Comparison of ENCODE assay signal across 9 cellular contexts in genomic region chr14:63454863-63455622, GRCh38.
DNase-seq lines count a peak whose midpoint lies in the region; ATAC-seq and TF ChIP-seq lines count a peak whose summit lies in the region.
"Had no signal": no experiment of that assay in that cellular context is flagged by ENCODE, and none has a peak within 500 bp of the region (broad histone marks: within the 10 kb centered on the region; RNA-seq: fewer than 3 reads in every experiment).

No MANE protein-coding gene starts in this region.

- H3K9me3 Mint-ChIP-seq in effector memory CD8-positive, alpha-beta T cell = no peaks in the 10 kb centered on the region

- no peak overlapping the region for H3K27ac ChIP-seq in tibial artery
- H3K27ac ChIP-seq: neutrophil had no signal

- peaks cover 6% of the 10 kb centered on the region for H3K36me3 Mint-ChIP-seq in effector memory CD8-positive, alpha-beta T cell (ENCODE audit: insufficient read depth)

- no peak overlapping the region for H3K4me3 ChIP-seq in tibial artery

- no peaks in the 10 kb centered on the region for H3K36me3 ChIP-seq in tibial artery

- H3K4me3 Mint-ChIP-seq in effector memory CD8-positive, alpha-beta T cell = no peak overlapping the region

- peaks cover 0 to 25% (median 14%) of the 10 kb centered on the region in 4 donors for H3K4me1 ChIP-seq in tibial artery

- TF ChIP-seq CTCF in tibial artery (IDR thresholded peaks at IDR 0.05) = no peak

- peak; percentile 42 for DNase-seq in ACHN
- DNase-seq in NCI-H1092 (lab: John Stamatoyannopoulos, UW) = peak; percentile 70
- DNase-seq in effector memory CD8-positive, alpha-beta T cell = no peak
- DNase-seq in tibial artery = no peak
- no peak for DNase-seq in activated CD4-positive, alpha-beta T cell treated with anti-CD3 and anti-CD28 coated beads, Interleukin-2, amount 50 U/mL, for 4 hours

- peaks cover 28 to 46% of the 10 kb centered on the region in 2 donors for H3K4me1 Mint-ChIP-seq in effector memory CD8-positive, alpha-beta T cell (ENCODE audit: low read depth in 2 of 2)

- intact Hi-C loops in tibial artery (cut with DNase I; ENCODE audit: low total_unique reads) = no loop called here

- peak overlapping the region; percentile 11 to 47 for H3K27ac Mint-ChIP-seq in effector memory CD8-positive, alpha-beta T cell

- no peaks in the 10 kb centered on the region for H3K27me3 ChIP-seq in tibial artery
- H3K27me3 ChIP-seq: neutrophil had no signal

- ATAC-seq in GM19324 (IDR thresholded peaks at IDR 0.05; ENCODE audit: low FRiP score, unreplicated experiment) = peak; percentile 67
- ATAC-seq in effector memory CD8-positive, alpha-beta T cell (replicated peaks) = peak; percentile 24
- no peak for ATAC-seq in GM19351 (IDR thresholded peaks at IDR 0.05; ENCODE audit: unreplicated experiment)
- ATAC-seq in HG02852 (IDR thresholded peaks at IDR 0.05; ENCODE audit: unreplicated experiment) = no peak

- H3K27me3 Mint-ChIP-seq in effector memory CD8-positive, alpha-beta T cell = no peaks in the 10 kb centered on the region

- in situ Hi-C loops in ACHN (cut with HindIII; ENCODE audit: low pct_ligation_motif_present, low pct_unique_long_range_greater_than_20kb, low sequenced_read_pairs) = no loop called here

- no peaks in the 10 kb centered on the region for H3K9me3 ChIP-seq in tibial artery
- H3K9me3 ChIP-seq: neutrophil had no signal

Comparison
In these comparisons a context has a peak if more than half of its experiments do, and no peak if none do; other contexts are left out.
1. DNase-seq: peak in ACHN (single experiment) and NCI-H1092 (single experiment); none in effector memory CD8-positive, alpha-beta T cell (0 of 3), tibial artery (0 of 2) and activated CD4-positive, alpha-beta T cell treated with anti-CD3 and anti-CD28 coated beads, Interleukin-2, amount 50 U/mL, for 4 hours (0 of 2).
2. ATAC-seq: peak in GM19324 (single experiment) and effector memory CD8-positive, alpha-beta T cell (single experiment); none in GM19351 (single experiment) and HG02852 (single experiment).